ENCODE assay signal across 25 cellular contexts in the genomic region with DNA sequence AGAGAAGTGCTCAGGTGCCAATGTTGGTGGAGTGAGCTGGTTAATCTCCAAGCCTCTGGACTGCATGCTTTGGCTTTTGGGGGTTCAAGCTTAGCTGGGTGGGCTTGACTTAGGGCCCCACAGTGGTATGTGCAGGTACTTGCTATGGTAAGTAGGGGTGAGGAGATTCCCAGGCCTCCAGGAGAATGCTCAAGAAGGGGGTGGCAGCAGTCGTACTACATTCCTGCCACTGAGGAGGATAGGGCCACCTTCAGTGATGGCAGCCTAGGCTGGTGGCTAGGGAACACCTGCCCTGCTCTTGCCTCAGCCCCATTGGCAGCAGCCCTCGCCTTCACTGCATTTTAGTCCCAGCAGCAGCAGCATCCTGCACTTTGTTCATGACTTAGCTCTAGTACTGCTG. TPM values are rescaled to one million over a fixed set of nuclear protein-coding genes. Genes with fewer than 3 reads are reported as not detected.
DNase-seq lines count a peak whose midpoint lies in the region; ATAC-seq and TF ChIP-seq lines count a peak whose summit lies in the region.
"Had no signal": no experiment of that assay in that cellular context is flagged by ENCODE, and none has a peak within 500 bp of the region (broad histone marks: within the 10 kb centered on the region; RNA-seq: fewer than 3 reads in every experiment).

No MANE protein-coding gene starts in this region.

- H3K27ac ChIP-seq in HCT116 (ENCODE audit: low read depth, low read length) (no peak overlapping the region), foreskin keratinocyte (no peak overlapping the region)
- H3K27ac ChIP-seq: A549; BLaER1 treated with 17β-estradiol and CSF1 and Interleukin-3, amounts not matched to agents 10 nM and 100 nM; GM23248 had no signal

- H3K27me3 Mint-ChIP-seq in chondrocyte (ENCODE audit: low read depth), result peaks cover 4% of the 10 kb centered on the region
- H3K27me3 Mint-ChIP-seq: CD4-positive, alpha-beta T cell had no signal

- H3K27ac Mint-ChIP-seq in chondrocyte (ENCODE audit: unreplicated experiment), result no peak overlapping the region
- no peak overlapping the region for H3K27ac Mint-ChIP-seq in stimulated activated effector memory CD8-positive, alpha-beta T cell treated with anti-CD3 and anti-CD28 coated beads, Interleukin-12 subunit alpha, Interleukin-12 subunit beta, amount 100 ng/mL, for 72 hours
- H3K27ac Mint-ChIP-seq: CD4-positive, alpha-beta T cell; CD8-positive, alpha-beta memory T cell; H9; HFFc6 had no signal

- H3K36me3 Mint-ChIP-seq in chondrocyte (ENCODE audit: low read depth), result no peaks in the 10 kb centered on the region
- H3K36me3 Mint-ChIP-seq in stimulated activated effector memory CD8-positive, alpha-beta T cell treated with anti-CD3 and anti-CD28 coated beads, Interleukin-12 subunit alpha, Interleukin-12 subunit beta, amount 100 ng/mL, for 72 hours, result no peaks in the 10 kb centered on the region
- H3K36me3 Mint-ChIP-seq: CD14-positive monocyte; CD8-positive, alpha-beta memory T cell had no signal

- no peak overlapping the region for H2AFZ ChIP-seq in HCT116 (ENCODE audit: low read depth, low read length, poor library complexity, severe bottlenecking)
- H2AFZ ChIP-seq: GM23248 had no signal

- no peaks in the 10 kb centered on the region for H3K27me3 ChIP-seq in HCT116 (ENCODE audit: insufficient read depth, low read length)
- H3K27me3 ChIP-seq in foreskin keratinocyte, result no peaks in the 10 kb centered on the region
- H3K27me3 ChIP-seq: BLaER1 treated with 17β-estradiol and CSF1 and Interleukin-3, amounts not matched to agents 10 nM and 100 nM had no signal

- no peak for TF ChIP-seq POLR2A in HCT116 (IDR thresholded peaks at IDR 0.05; ENCODE audit: borderline replicate concordance, extremely low read depth, insufficient read depth, insufficient read length)

- DNase-seq in HCT116 (ENCODE audit: low read depth, low spot score) (no peak), chondrocyte (ENCODE audit: low spot score) (peak; percentile 51), foreskin keratinocyte (no peak), GM13977 (ENCODE audit: low spot score) (no peak), NCI-H1436 (lab: John Stamatoyannopoulos, UW) (no peak), T-helper 9 cell (no peak)
- no peak for DNase-seq in stimulated activated effector memory CD8-positive, alpha-beta T cell treated with anti-CD3 and anti-CD28 coated beads, Interleukin-12 subunit alpha, Interleukin-12 subunit beta, amount 100 ng/mL, for 72 hours (ENCODE audit: low spot score in 2 of 2)
- DNase-seq in effector CD8-positive, alpha-beta T cell (lab: John Stamatoyannopoulos, UW), result no peak
- DNase-seq: 8988T; ACHN; AML-193; BE2C; CD4-positive, alpha-beta T cell; CD8-positive, alpha-beta memory T cell; DMS 273 treated with DMSO at 0.1 percent for 48 hours; DMS79; EL; GDM1; GM23248; H9; HFFc6 had no signal

- intact Hi-C loops in HCT116 (cut with micrococcal nuclease), result no loop called here

- H3K9me2 ChIP-seq in HCT116 (ENCODE audit: insufficient read depth), result no peaks in the 10 kb centered on the region

- POLR2A ChIA-PET in HCT116 (lab: Charles Lee), result no interaction called here

- no peaks in the 10 kb centered on the region for H3K79me2 ChIP-seq in HCT116 (ENCODE audit: insufficient read depth, low read length)

- TF ChIP-seq CTCF in HCT116 (IDR thresholded peaks at IDR 0.05 in 2 of 3, conservative IDR thresholded peaks at IDR 0.05 in 1 of 3; ENCODE audit: borderline replicate concordance in 1 of 3, insufficient read depth in 1 of 3, low read depth in 2 of 3, low read length in 2 of 3), result no peak
- no peak for TF ChIP-seq CTCF in chondrocyte (IDR thresholded peaks at IDR 0.05)
- TF ChIP-seq CTCF in foreskin keratinocyte (conservative IDR thresholded peaks at IDR 0.05), result no peak
- TF ChIP-seq CTCF in GM13977 (IDR thresholded peaks at IDR 0.05; ENCODE audit: extremely low read depth, insufficient read depth, missing control alignments), result no peak

- no peak overlapping the region for H3K4me3 Mint-ChIP-seq in chondrocyte (ENCODE audit: unreplicated experiment)
- H3K4me3 Mint-ChIP-seq in stimulated activated effector memory CD8-positive, alpha-beta T cell treated with anti-CD3 and anti-CD28 coated beads, Interleukin-12 subunit alpha, Interleukin-12 subunit beta, amount 100 ng/mL, for 72 hours, result no peak overlapping the region
- H3K4me3 Mint-ChIP-seq: CD14-positive monocyte; CD4-positive, alpha-beta T cell; CD8-positive, alpha-beta memory T cell; H9; HFFc6 had no signal

- H3K36me3 ChIP-seq in HCT116 (ENCODE audit: control insufficient read depth in 1 of 2, insufficient read depth in 2 of 2, low read length in 2 of 2), result no peaks in the 10 kb centered on the region
- H3K36me3 ChIP-seq: BE2C; BLaER1 treated with 17β-estradiol and CSF1 and Interleukin-3, amounts not matched to agents 10 nM and 100 nM had no signal

- H4K20me1 ChIP-seq in HCT116 (ENCODE audit: insufficient read depth), result no peaks in the 10 kb centered on the region
- H4K20me1 ChIP-seq: BLaER1 treated with 17β-estradiol and CSF1 and Interleukin-3, amounts not matched to agents 10 nM and 100 nM had no signal

- TF ChIP-seq RAD21 in HCT116 (IDR thresholded peaks at IDR 0.05; ENCODE audit: low read depth), result no peak

- RAD21 ChIA-PET in HCT116 (lab: Charles Lee; ENCODE audit: low non-redundant PET in 1 of 2, low total read pairs in 2 of 2, uncharacterized antibody in 2 of 2, unreplicated experiment in 2 of 2), result no interaction called here

- no peaks in the 10 kb centered on the region for H3K9me3 ChIP-seq in HCT116 (ENCODE audit: control insufficient read depth in 1 of 2, insufficient read depth in 1 of 2, low read depth in 1 of 2, low read length in 2 of 2)
- H3K9me3 ChIP-seq: A549, BE2C had no signal

- ATAC-seq in HCT116 (peak; percentile 52; the same call in 1 of the 2 replicates), foreskin keratinocyte (peak; percentile 16)
- ATAC-seq in stimulated activated effector memory CD8-positive, alpha-beta T cell treated with anti-CD3 and anti-CD28 coated beads, Interleukin-12 subunit alpha, Interleukin-12 subunit beta, amount 100 ng/mL, for 72 hours, result peak; percentile 43
- ATAC-seq: A549 had no signal

- H3K4me3 ChIP-seq in HCT116 (replicated peaks in 1 of 2; ENCODE audit: low read depth in 1 of 2, low read length in 2 of 2), result no peak overlapping the region
- H3K4me3 ChIP-seq: A549; BLaER1 treated with 17β-estradiol and CSF1 and Interleukin-3, amounts not matched to agents 10 nM and 100 nM; GM23248 had no signal

- CTCF ChIA-PET in HCT116 (lab: Charles Lee), result no interaction called here

- H3K4me2 ChIP-seq in HCT116 (ENCODE audit: low read length), result no peak overlapping the region
- H3K4me2 ChIP-seq: A549; BLaER1 treated with 17β-estradiol and CSF1 and Interleukin-3, amounts not matched to agents 10 nM and 100 nM had no signal

- H3K9me3 Mint-ChIP-seq in chondrocyte (ENCODE audit: low read depth), result no peaks in the 10 kb centered on the region
- H3K9me3 Mint-ChIP-seq in stimulated activated effector memory CD8-positive, alpha-beta T cell treated with anti-CD3 and anti-CD28 coated beads, Interleukin-12 subunit alpha, Interleukin-12 subunit beta, amount 100 ng/mL, for 72 hours, result no peaks in the 10 kb centered on the region
- H3K9me3 Mint-ChIP-seq: CD4-positive, alpha-beta T cell; CD8-positive, alpha-beta memory T cell; H9 had no signal

- BruUV-seq in HCT116 (replicated peaks; lab: Mats Ljungman, UMichigan), result no TSS peak

- no peak overlapping the region for H3K9ac ChIP-seq in HCT116 (ENCODE audit: low read length)
- H3K9ac ChIP-seq: BLaER1 treated with 17β-estradiol and CSF1 and Interleukin-3, amounts not matched to agents 10 nM and 100 nM; GM23248 had no signal

- in situ Hi-C loops in GM13977 (cut with MboI; ENCODE audit: low pct_unique_long_range_greater_than_20kb, low sequenced_read_pairs, unreplicated experiment), result no loop called here

- no peaks in the 10 kb centered on the region for H3K4me1 ChIP-seq in HCT116 (ENCODE audit: control insufficient read depth in 1 of 2, insufficient read depth in 2 of 2, low read length in 2 of 2)
- no peaks in the 10 kb centered on the region for H3K4me1 ChIP-seq in foreskin keratinocyte
- H3K4me1 ChIP-seq: A549; BE2C; BLaER1 treated with 17β-estradiol and CSF1 and Interleukin-3, amounts not matched to agents 10 nM and 100 nM had no signal

- no peaks in the 10 kb centered on the region for H3K4me1 Mint-ChIP-seq in chondrocyte (ENCODE audit: low read depth)
- H3K4me1 Mint-ChIP-seq in stimulated activated effector memory CD8-positive, alpha-beta T cell treated with anti-CD3 and anti-CD28 coated beads, Interleukin-12 subunit alpha, Interleukin-12 subunit beta, amount 100 ng/mL, for 72 hours, result no peaks in the 10 kb centered on the region
- H3K4me1 Mint-ChIP-seq: CD14-positive monocyte; CD8-positive, alpha-beta memory T cell; H9 had no signal

TF ChIP-seq in HCT116, 20 proteins besides CTCF, POLR2A, EP300 and RAD21 (continues in another document):
- TF ChIP-seq, protein P1, sequence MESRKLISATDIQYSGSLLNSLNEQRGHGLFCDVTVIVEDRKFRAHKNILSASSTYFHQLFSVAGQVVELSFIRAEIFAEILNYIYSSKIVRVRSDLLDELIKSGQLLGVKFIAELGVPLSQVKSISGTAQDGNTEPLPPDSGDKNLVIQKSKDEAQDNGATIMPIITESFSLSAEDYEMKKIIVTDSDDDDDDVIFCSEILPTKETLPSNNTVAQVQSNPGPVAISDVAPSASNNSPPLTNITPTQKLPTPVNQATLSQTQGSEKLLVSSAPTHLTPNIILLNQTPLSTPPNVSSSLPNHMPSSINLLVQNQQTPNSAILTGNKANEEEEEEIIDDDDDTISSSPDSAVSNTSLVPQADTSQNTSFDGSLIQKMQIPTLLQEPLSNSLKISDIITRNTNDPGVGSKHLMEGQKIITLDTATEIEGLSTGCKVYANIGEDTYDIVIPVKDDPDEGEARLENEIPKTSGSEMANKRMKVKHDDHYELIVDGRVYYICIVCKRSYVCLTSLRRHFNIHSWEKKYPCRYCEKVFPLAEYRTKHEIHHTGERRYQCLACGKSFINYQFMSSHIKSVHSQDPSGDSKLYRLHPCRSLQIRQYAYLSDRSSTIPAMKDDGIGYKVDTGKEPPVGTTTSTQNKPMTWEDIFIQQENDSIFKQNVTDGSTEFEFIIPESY (IDR thresholded peaks at IDR 0.05; ENCODE audit: extremely low read depth, insufficient replicate concordance, low read length), result no peak

RNA-seq across cellular contexts. Expression of a gene that starts 55.6 kb away (rescaled TPM):
- total RNA-seq in HCT116 (2021; ENCODE audit: unreplicated experiment), result not detected
- not detected in 2 replicates for polyA plus RNA-seq in HCT116 (2012)
- not detected in 3 replicates for total RNA-seq in chondrocyte
- not detected in 2 replicates for total RNA-seq in foreskin keratinocyte
- not detected in 2 replicates for polyA plus RNA-seq in foreskin keratinocyte
- total RNA-seq: CD4-positive, alpha-beta T cell; CD8-positive, alpha-beta memory T cell; GM23248; H4; H9; HFFc6 had no signal
- polyA plus RNA-seq: A549; CD14-positive monocyte; CD8-positive, alpha-beta memory T cell; GM23248 had no signal
